8 cellular contexts compared by ENCODE assay signal in genomic region chr18:62714671-62715438, GRCh38. TPM values are rescaled to one million over a fixed set of nuclear protein-coding genes. Genes with fewer than 3 reads are reported as not detected.
DNase-seq lines count a peak whose midpoint lies in the region; ATAC-seq and TF ChIP-seq lines count a peak whose summit lies in the region.

No MANE protein-coding gene starts in this region.

- TF ChIP-seq CTCF in LNCAP (IDR thresholded peaks at IDR 0.05) (peak; percentile 85), fibroblast of lung (conservative IDR thresholded peaks at IDR 0.05 in 1 of 2, IDR thresholded peaks at IDR 0.05 in 1 of 2; ENCODE audit: low read depth in 1 of 2, low read length in 2 of 2) (peak; percentile 62 to 74)

- intact Hi-C loops in activated T-helper 2 cell treated with anti-CD3 and anti-CD28 coated beads, Interferon-gamma antibody, Interleukin-2, Interleukin-4, amounts not matched to agents 10 μg/mL and 5 μg/mL and 100 μg/mL, durations not matched to agents 14 hours and 24 hours and 36 hours (cut with micrococcal nuclease): loop anchor here (1.0 to 10.0 kb wide), 13 partner anchors 69 to 707 kb away; partner anchors contain the start of genes BCL2, PIGN, RELCH and VPS4B

- H3K79me2 ChIP-seq in fibroblast of lung (ENCODE audit: control insufficient read depth, insufficient read depth, low read length): peaks cover 10% of the 10 kb centered on the region

- H3K9me3 Mint-ChIP-seq in activated T-helper 2 cell treated with anti-CD3 and anti-CD28 coated beads, Interferon-gamma antibody, Interleukin-2, Interleukin-4, amounts not matched to agents 10 μg/mL and 5 μg/mL and 100 μg/mL, durations not matched to agents 14 hours and 24 hours and 36 hours: no peaks in the 10 kb centered on the region
- H3K9me3 Mint-ChIP-seq in naive B cell: no peaks in the 10 kb centered on the region
- H3K9me3 Mint-ChIP-seq in stimulated activated effector memory CD8-positive, alpha-beta T cell treated with anti-CD3 and anti-CD28 coated beads, Interleukin-12 subunit alpha, Interleukin-12 subunit beta, amount 100 ng/mL, for 72 hours: no peaks in the 10 kb centered on the region

- DNase-seq in EL: peak; percentile 100
- DNase-seq in GOT3 (lab: John Stamatoyannopoulos, UW): peak; percentile 81
- DNase-seq in RPMI7951 (ENCODE audit: low read depth): peak; percentile 98
- DNase-seq in activated T-helper 2 cell treated with anti-CD3 and anti-CD28 coated beads, Interferon-gamma antibody, Interleukin-2, Interleukin-4, amounts not matched to agents 10 μg/mL and 5 μg/mL and 100 μg/mL, durations not matched to agents 14 hours and 24 hours and 36 hours (ENCODE audit: low spot score): peak; percentile 90
- DNase-seq in fibroblast of lung (ENCODE audit: low read depth in 2 of 2): peak; percentile 100
- peak; percentile 87 for DNase-seq in naive B cell
- DNase-seq in stimulated activated effector memory CD8-positive, alpha-beta T cell treated with anti-CD3 and anti-CD28 coated beads, Interleukin-12 subunit alpha, Interleukin-12 subunit beta, amount 100 ng/mL, for 72 hours (ENCODE audit: low spot score in 2 of 2): peak; percentile 74 to 96

- peaks cover 8% of the 10 kb centered on the region for H3K36me3 Mint-ChIP-seq in activated T-helper 2 cell treated with anti-CD3 and anti-CD28 coated beads, Interferon-gamma antibody, Interleukin-2, Interleukin-4, amounts not matched to agents 10 μg/mL and 5 μg/mL and 100 μg/mL, durations not matched to agents 14 hours and 24 hours and 36 hours (ENCODE audit: low read depth)
- H3K36me3 Mint-ChIP-seq in naive B cell: no peaks in the 10 kb centered on the region
- H3K36me3 Mint-ChIP-seq in stimulated activated effector memory CD8-positive, alpha-beta T cell treated with anti-CD3 and anti-CD28 coated beads, Interleukin-12 subunit alpha, Interleukin-12 subunit beta, amount 100 ng/mL, for 72 hours: no peaks in the 10 kb centered on the region

- no peaks in the 10 kb centered on the region for H3K9me3 ChIP-seq in fibroblast of lung (ENCODE audit: control insufficient read depth, insufficient read depth, low read depth, low read length)

- peak overlapping the region; percentile 98 for H2AFZ ChIP-seq in fibroblast of lung (ENCODE audit: low read length)

- H3K27me3 ChIP-seq in fibroblast of lung (ENCODE audit: control insufficient read depth, insufficient read depth, low read length): no peaks in the 10 kb centered on the region

- peak overlapping the region; percentile 80 for H3K27ac ChIP-seq in fibroblast of lung (ENCODE audit: insufficient read depth, low read length)

- no peaks in the 10 kb centered on the region for H4K20me1 ChIP-seq in fibroblast of lung (ENCODE audit: control insufficient read depth, extremely low read depth, insufficient read depth, low read length)

- H3K4me1 Mint-ChIP-seq in activated T-helper 2 cell treated with anti-CD3 and anti-CD28 coated beads, Interferon-gamma antibody, Interleukin-2, Interleukin-4, amounts not matched to agents 10 μg/mL and 5 μg/mL and 100 μg/mL, durations not matched to agents 14 hours and 24 hours and 36 hours (ENCODE audit: low read depth): peaks cover 30% of the 10 kb centered on the region
- peaks cover 21 to 31% (median 26%) of the 10 kb centered on the region in 3 donors for H3K4me1 Mint-ChIP-seq in naive B cell
- H3K4me1 Mint-ChIP-seq in stimulated activated effector memory CD8-positive, alpha-beta T cell treated with anti-CD3 and anti-CD28 coated beads, Interleukin-12 subunit alpha, Interleukin-12 subunit beta, amount 100 ng/mL, for 72 hours: peaks cover 27% of the 10 kb centered on the region

- no peaks in the 10 kb centered on the region for H3K36me3 ChIP-seq in fibroblast of lung (ENCODE audit: control insufficient read depth, insufficient read depth, low read length)

- ATAC-seq in naive B cell (ENCODE audit: low read depth in 2 of 2): peak; percentile 58 to 64
- ATAC-seq in stimulated activated effector memory CD8-positive, alpha-beta T cell treated with anti-CD3 and anti-CD28 coated beads, Interleukin-12 subunit alpha, Interleukin-12 subunit beta, amount 100 ng/mL, for 72 hours: peak; percentile 81

- H3K4me2 ChIP-seq in fibroblast of lung (ENCODE audit: extremely low read depth, insufficient read depth, low read length): peak overlapping the region; percentile 91

- H3K27me3 Mint-ChIP-seq in activated T-helper 2 cell treated with anti-CD3 and anti-CD28 coated beads, Interferon-gamma antibody, Interleukin-2, Interleukin-4, amounts not matched to agents 10 μg/mL and 5 μg/mL and 100 μg/mL, durations not matched to agents 14 hours and 24 hours and 36 hours (ENCODE audit: low read depth): peaks cover 12% of the 10 kb centered on the region
- H3K27me3 Mint-ChIP-seq in naive B cell: no peaks in the 10 kb centered on the region

- peak overlapping the region; percentile 19 to 64 (median 46) for H3K4me3 ChIP-seq in fibroblast of lung (replicated peaks in 1 of 4; ENCODE audit: control extremely low read depth in 1 of 4, insufficient read depth in 1 of 4, low read depth in 3 of 4, low read length in 4 of 4)

- H3K9ac ChIP-seq in fibroblast of lung (ENCODE audit: insufficient read depth, low read length): peak overlapping the region; percentile 80

- peaks cover 3% of the 10 kb centered on the region for H3K4me1 ChIP-seq in fibroblast of lung (ENCODE audit: control insufficient read depth, extremely low read depth, insufficient read depth, low read length)

- H3K4me3 Mint-ChIP-seq in activated T-helper 2 cell treated with anti-CD3 and anti-CD28 coated beads, Interferon-gamma antibody, Interleukin-2, Interleukin-4, amounts not matched to agents 10 μg/mL and 5 μg/mL and 100 μg/mL, durations not matched to agents 14 hours and 24 hours and 36 hours (ENCODE audit: low read depth): peak overlapping the region; percentile 80
- peak overlapping the region; percentile 81 to 99 (median 96) for H3K4me3 Mint-ChIP-seq in naive B cell
- H3K4me3 Mint-ChIP-seq in stimulated activated effector memory CD8-positive, alpha-beta T cell treated with anti-CD3 and anti-CD28 coated beads, Interleukin-12 subunit alpha, Interleukin-12 subunit beta, amount 100 ng/mL, for 72 hours: peak overlapping the region; percentile 74

- H3K27ac Mint-ChIP-seq in activated T-helper 2 cell treated with anti-CD3 and anti-CD28 coated beads, Interferon-gamma antibody, Interleukin-2, Interleukin-4, amounts not matched to agents 10 μg/mL and 5 μg/mL and 100 μg/mL, durations not matched to agents 14 hours and 24 hours and 36 hours: peak overlapping the region; percentile 76
- peak overlapping the region; percentile 93 to 99 (median 98) for H3K27ac Mint-ChIP-seq in naive B cell
- H3K27ac Mint-ChIP-seq in stimulated activated effector memory CD8-positive, alpha-beta T cell treated with anti-CD3 and anti-CD28 coated beads, Interleukin-12 subunit alpha, Interleukin-12 subunit beta, amount 100 ng/mL, for 72 hours: peak overlapping the region; percentile 88

RNA-seq across cellular contexts. Expression of gene PHLPP1, which starts 0.5 kb away (rescaled TPM):
- 4.1 and 4.3 TPM in 2 replicates for total RNA-seq in RPMI7951 (2014; rRNA removed; shearing (Covaris generic))
- 31.1 and 31.8 TPM in 2 replicates for total RNA-seq in activated T-helper 2 cell treated with anti-CD3 and anti-CD28 coated beads, Interferon-gamma antibody, Interleukin-2, Interleukin-4, amounts not matched to agents 10 μg/mL and 5 μg/mL and 100 μg/mL, durations not matched to agents 14 hours and 24 hours and 36 hours
- total RNA-seq in fibroblast of lung: 4.4 and 5.0 TPM in 2 replicates
- polyA plus RNA-seq in fibroblast of lung (3.6 and 6.9 TPM in 2 replicates), naive B cell (ENCODE audit: low read depth in 6 of 6) (1 to 10 TPM in 2 of 6 donors, under 1 TPM in 4; 0.16 to 1.6 (median 0.59) TPM)
- 3.4 and 5.2 TPM in 2 replicates for polyA plus RNA-seq in fibroblast of lung (2012)
- 11.2 and 13.2 TPM in 2 replicates for polyA minus RNA-seq in fibroblast of lung (ENCODE audit: low replicate concordance)

Comparison
In these comparisons a context has a peak if more than half of its experiments do, and no peak if none do; other contexts are left out.
1. Peak in every context shown above with its lines: DNase-seq, ATAC-seq, H3K4me3 ChIP-seq and H3K27ac ChIP-seq.